ENCODE assay signal across 1 cellular context in genomic region chr1:25431495-25432363, GRCh38.
TF ChIP-seq lines count a peak whose summit lies in the region.

No MANE protein-coding gene starts in this region.

TF ChIP-seq in HepG2, 621 proteins besides CTCF, POLR2A, EP300 and RAD21 (continues in another document):
- TF ChIP-seq, protein P1, sequence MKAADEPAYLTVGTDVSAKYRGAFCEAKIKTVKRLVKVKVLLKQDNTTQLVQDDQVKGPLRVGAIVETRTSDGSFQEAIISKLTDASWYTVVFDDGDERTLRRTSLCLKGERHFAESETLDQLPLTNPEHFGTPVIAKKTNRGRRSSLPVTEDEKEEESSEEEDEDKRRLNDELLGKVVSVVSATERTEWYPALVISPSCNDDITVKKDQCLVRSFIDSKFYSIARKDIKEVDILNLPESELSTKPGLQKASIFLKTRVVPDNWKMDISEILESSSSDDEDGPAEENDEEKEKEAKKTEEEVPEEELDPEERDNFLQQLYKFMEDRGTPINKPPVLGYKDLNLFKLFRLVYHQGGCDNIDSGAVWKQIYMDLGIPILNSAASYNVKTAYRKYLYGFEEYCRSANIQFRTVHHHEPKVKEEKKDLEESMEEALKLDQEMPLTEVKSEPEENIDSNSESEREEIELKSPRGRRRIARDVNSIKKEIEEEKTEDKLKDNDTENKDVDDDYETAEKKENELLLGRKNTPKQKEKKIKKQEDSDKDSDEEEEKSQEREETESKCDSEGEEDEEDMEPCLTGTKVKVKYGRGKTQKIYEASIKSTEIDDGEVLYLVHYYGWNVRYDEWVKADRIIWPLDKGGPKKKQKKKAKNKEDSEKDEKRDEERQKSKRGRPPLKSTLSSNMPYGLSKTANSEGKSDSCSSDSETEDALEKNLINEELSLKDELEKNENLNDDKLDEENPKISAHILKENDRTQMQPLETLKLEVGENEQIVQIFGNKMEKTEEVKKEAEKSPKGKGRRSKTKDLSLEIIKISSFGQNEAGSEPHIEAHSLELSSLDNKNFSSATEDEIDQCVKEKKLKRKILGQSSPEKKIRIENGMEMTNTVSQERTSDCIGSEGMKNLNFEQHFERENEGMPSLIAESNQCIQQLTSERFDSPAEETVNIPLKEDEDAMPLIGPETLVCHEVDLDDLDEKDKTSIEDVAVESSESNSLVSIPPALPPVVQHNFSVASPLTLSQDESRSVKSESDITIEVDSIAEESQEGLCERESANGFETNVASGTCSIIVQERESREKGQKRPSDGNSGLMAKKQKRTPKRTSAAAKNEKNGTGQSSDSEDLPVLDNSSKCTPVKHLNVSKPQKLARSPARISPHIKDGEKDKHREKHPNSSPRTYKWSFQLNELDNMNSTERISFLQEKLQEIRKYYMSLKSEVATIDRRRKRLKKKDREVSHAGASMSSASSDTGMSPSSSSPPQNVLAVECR (CRISPR knock-in tag; IDR thresholded peaks at IDR 0.05; ENCODE audit: borderline replicate concordance), result peak; percentile 30; the same call in 1 of the 2 replicates
- peak; percentile 51; the same call in 1 of the 2 replicates for TF ChIP-seq FOXA3 (CRISPR knock-in tag; IDR thresholded peaks at IDR 0.05)
- TF ChIP-seq, protein P2, sequence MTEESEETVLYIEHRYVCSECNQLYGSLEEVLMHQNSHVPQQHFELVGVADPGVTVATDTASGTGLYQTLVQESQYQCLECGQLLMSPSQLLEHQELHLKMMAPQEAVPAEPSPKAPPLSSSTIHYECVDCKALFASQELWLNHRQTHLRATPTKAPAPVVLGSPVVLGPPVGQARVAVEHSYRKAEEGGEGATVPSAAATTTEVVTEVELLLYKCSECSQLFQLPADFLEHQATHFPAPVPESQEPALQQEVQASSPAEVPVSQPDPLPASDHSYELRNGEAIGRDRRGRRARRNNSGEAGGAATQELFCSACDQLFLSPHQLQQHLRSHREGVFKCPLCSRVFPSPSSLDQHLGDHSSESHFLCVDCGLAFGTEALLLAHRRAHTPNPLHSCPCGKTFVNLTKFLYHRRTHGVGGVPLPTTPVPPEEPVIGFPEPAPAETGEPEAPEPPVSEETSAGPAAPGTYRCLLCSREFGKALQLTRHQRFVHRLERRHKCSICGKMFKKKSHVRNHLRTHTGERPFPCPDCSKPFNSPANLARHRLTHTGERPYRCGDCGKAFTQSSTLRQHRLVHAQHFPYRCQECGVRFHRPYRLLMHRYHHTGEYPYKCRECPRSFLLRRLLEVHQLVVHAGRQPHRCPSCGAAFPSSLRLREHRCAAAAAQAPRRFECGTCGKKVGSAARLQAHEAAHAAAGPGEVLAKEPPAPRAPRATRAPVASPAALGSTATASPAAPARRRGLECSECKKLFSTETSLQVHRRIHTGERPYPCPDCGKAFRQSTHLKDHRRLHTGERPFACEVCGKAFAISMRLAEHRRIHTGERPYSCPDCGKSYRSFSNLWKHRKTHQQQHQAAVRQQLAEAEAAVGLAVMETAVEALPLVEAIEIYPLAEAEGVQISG (CRISPR knock-in tag; IDR thresholded peaks at IDR 0.05), result no peak
- TF ChIP-seq, protein P3, sequence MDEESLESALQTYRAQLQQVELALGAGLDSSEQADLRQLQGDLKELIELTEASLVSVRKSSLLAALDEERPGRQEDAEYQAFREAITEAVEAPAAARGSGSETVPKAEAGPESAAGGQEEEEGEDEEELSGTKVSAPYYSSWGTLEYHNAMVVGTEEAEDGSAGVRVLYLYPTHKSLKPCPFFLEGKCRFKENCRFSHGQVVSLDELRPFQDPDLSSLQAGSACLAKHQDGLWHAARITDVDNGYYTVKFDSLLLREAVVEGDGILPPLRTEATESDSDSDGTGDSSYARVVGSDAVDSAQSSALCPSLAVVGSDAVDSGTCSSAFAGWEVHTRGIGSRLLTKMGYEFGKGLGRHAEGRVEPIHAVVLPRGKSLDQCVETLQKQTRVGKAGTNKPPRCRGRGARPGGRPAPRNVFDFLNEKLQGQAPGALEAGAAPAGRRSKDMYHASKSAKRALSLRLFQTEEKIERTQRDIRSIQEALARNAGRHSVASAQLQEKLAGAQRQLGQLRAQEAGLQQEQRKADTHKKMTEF (CRISPR knock-in tag; IDR thresholded peaks at IDR 0.05), result no peak
- peak; percentile 4 for TF ChIP-seq SKI (IDR thresholded peaks at IDR 0.05; ENCODE audit: partially characterized antibody)
- TF ChIP-seq NCOR1 (IDR thresholded peaks at IDR 0.05; ENCODE audit: borderline replicate concordance, low read length), result no peak
- TF ChIP-seq, protein P4, sequence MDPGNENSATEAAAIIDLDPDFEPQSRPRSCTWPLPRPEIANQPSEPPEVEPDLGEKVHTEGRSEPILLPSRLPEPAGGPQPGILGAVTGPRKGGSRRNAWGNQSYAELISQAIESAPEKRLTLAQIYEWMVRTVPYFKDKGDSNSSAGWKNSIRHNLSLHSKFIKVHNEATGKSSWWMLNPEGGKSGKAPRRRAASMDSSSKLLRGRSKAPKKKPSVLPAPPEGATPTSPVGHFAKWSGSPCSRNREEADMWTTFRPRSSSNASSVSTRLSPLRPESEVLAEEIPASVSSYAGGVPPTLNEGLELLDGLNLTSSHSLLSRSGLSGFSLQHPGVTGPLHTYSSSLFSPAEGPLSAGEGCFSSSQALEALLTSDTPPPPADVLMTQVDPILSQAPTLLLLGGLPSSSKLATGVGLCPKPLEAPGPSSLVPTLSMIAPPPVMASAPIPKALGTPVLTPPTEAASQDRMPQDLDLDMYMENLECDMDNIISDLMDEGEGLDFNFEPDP (CRISPR knock-in tag; conservative IDR thresholded peaks at IDR 0.05), result 0 out of 2 replicates have a peak, but pooled peaks have one; percentile 88
- no peak for TF ChIP-seq IKZF4 (CRISPR knock-in tag; IDR thresholded peaks at IDR 0.05; ENCODE audit: borderline replicate concordance, low read depth, not compliant biosample characterization)
- no peak for TF ChIP-seq ZNF367 (CRISPR knock-in tag; IDR thresholded peaks at IDR 0.05; ENCODE audit: borderline replicate concordance)
- no peak for TF ChIP-seq PCBP2 (optimal IDR thresholded peaks at IDR 0.05; ENCODE audit: low read depth, low read length, poor library complexity, severe bottlenecking)
- TF ChIP-seq, protein P5, sequence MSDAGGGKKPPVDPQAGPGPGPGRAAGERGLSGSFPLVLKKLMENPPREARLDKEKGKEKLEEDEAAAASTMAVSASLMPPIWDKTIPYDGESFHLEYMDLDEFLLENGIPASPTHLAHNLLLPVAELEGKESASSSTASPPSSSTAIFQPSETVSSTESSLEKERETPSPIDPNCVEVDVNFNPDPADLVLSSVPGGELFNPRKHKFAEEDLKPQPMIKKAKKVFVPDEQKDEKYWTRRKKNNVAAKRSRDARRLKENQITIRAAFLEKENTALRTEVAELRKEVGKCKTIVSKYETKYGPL (CRISPR knock-in tag; IDR thresholded peaks at IDR 0.05), result no peak
- TF ChIP-seq, protein P6, sequence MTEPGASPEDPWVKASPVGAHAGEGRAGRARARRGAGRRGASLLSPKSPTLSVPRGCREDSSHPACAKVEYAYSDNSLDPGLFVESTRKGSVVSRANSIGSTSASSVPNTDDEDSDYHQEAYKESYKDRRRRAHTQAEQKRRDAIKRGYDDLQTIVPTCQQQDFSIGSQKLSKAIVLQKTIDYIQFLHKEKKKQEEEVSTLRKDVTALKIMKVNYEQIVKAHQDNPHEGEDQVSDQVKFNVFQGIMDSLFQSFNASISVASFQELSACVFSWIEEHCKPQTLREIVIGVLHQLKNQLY (CRISPR knock-in tag; IDR thresholded peaks at IDR 0.05), result no peak
- TF ChIP-seq, protein P7, sequence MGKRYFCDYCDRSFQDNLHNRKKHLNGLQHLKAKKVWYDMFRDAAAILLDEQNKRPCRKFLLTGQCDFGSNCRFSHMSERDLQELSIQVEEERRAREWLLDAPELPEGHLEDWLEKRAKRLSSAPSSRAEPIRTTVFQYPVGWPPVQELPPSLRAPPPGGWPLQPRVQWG (CRISPR knock-in tag; IDR thresholded peaks at IDR 0.05; ENCODE audit: borderline replicate concordance, low read depth), result no peak
- no peak for TF ChIP-seq ZNF33B (CRISPR knock-in tag; IDR thresholded peaks at IDR 0.05)
- no peak for TF ChIP-seq ZNF441 (CRISPR knock-in tag; IDR thresholded peaks at IDR 0.05; ENCODE audit: borderline replicate concordance)
- TF ChIP-seq FOXP1 (IDR thresholded peaks at IDR 0.05), result no peak
- 0 out of 2 replicates have a peak, but pooled peaks have one; percentile 25 for TF ChIP-seq FOXP1 (CRISPR knock-in tag; IDR thresholded peaks at IDR 0.05)
- TF ChIP-seq ZNF235 (CRISPR knock-in tag; IDR thresholded peaks at IDR 0.05; ENCODE audit: borderline replicate concordance), result no peak
- TF ChIP-seq POGZ (CRISPR knock-in tag; IDR thresholded peaks at IDR 0.05), result no peak
- TF ChIP-seq CHD2 (IDR thresholded peaks at IDR 0.05; ENCODE audit: low read depth, low read length), result no peak
- no peak for TF ChIP-seq SALL1 (CRISPR knock-in tag; IDR thresholded peaks at IDR 0.05)
- TF ChIP-seq SSRP1 (CRISPR knock-in tag; IDR thresholded peaks at IDR 0.05), result no peak
- no peak for TF ChIP-seq ZBTB42 (CRISPR knock-in tag; IDR thresholded peaks at IDR 0.05)
- TF ChIP-seq, protein P8, sequence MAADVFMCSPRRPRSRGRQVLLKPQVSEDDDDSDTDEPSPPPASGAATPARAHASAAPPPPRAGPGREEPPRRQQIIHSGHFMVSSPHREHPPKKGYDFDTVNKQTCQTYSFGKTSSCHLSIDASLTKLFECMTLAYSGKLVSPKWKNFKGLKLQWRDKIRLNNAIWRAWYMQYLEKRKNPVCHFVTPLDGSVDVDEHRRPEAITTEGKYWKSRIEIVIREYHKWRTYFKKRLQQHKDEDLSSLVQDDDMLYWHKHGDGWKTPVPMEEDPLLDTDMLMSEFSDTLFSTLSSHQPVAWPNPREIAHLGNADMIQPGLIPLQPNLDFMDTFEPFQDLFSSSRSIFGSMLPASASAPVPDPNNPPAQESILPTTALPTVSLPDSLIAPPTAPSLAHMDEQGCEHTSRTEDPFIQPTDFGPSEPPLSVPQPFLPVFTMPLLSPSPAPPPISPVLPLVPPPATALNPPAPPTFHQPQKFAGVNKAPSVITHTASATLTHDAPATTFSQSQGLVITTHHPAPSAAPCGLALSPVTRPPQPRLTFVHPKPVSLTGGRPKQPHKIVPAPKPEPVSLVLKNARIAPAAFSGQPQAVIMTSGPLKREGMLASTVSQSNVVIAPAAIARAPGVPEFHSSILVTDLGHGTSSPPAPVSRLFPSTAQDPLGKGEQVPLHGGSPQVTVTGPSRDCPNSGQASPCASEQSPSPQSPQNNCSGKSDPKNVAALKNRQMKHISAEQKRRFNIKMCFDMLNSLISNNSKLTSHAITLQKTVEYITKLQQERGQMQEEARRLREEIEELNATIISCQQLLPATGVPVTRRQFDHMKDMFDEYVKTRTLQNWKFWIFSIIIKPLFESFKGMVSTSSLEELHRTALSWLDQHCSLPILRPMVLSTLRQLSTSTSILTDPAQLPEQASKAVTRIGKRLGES (CRISPR knock-in tag; IDR thresholded peaks at IDR 0.05; ENCODE audit: borderline replicate concordance), result no peak
- no peak for TF ChIP-seq SNAPC2 (CRISPR knock-in tag; IDR thresholded peaks at IDR 0.05)
- TF ChIP-seq TMF1 (CRISPR knock-in tag; IDR thresholded peaks at IDR 0.05; ENCODE audit: low read depth), result no peak
- TF ChIP-seq GABPA (IDR thresholded peaks at IDR 0.05; ENCODE audit: low read depth, low read length), result no peak
- TF ChIP-seq GABPA (CRISPR knock-in tag; IDR thresholded peaks at IDR 0.05; ENCODE audit: low read depth), result no peak
- no peak for TF ChIP-seq ZNF383 (CRISPR knock-in tag; IDR thresholded peaks at IDR 0.05; ENCODE audit: borderline replicate concordance)
- TF ChIP-seq TBX3 (IDR thresholded peaks at IDR 0.05; ENCODE audit: borderline replicate concordance), result no peak
- no peak for TF ChIP-seq PLRG1 (conservative IDR thresholded peaks at IDR 0.05)
- no peak for TF ChIP-seq MXD3 (CRISPR knock-in tag; IDR thresholded peaks at IDR 0.05)
- TF ChIP-seq NFIB (CRISPR knock-in tag; IDR thresholded peaks at IDR 0.05; ENCODE audit: borderline replicate concordance), result no peak
- TF ChIP-seq, protein P9, sequence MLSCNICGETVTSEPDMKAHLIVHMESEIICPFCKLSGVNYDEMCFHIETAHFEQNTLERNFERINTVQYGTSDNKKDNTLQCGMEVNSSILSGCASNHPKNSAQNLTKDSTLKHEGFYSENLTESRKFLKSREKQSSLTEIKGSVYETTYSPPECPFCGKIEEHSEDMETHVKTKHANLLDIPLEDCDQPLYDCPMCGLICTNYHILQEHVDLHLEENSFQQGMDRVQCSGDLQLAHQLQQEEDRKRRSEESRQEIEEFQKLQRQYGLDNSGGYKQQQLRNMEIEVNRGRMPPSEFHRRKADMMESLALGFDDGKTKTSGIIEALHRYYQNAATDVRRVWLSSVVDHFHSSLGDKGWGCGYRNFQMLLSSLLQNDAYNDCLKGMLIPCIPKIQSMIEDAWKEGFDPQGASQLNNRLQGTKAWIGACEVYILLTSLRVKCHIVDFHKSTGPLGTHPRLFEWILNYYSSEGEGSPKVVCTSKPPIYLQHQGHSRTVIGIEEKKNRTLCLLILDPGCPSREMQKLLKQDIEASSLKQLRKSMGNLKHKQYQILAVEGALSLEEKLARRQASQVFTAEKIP (CRISPR knock-in tag; IDR thresholded peaks at IDR 0.05; ENCODE audit: borderline replicate concordance), result no peak
- TF ChIP-seq TAF15 (IDR thresholded peaks at IDR 0.05; ENCODE audit: low read depth, low read length, poor library complexity, severe bottlenecking), result no peak
- TF ChIP-seq PBX2 (CRISPR knock-in tag; IDR thresholded peaks at IDR 0.05), result no peak
- no peak for TF ChIP-seq ZBTB39 (CRISPR knock-in tag; IDR thresholded peaks at IDR 0.05)
